In genomic region chr19:46847528-46847927, GRCh38 we compare ENCODE assay signal across 24 cellular contexts. TPM values are rescaled to one million over a fixed set of nuclear protein-coding genes. Genes with fewer than 3 reads are reported as not detected.
A peak's percentile ranks its signal among the peaks of the same experiment; 100 is the strongest.
DNase-seq lines count a peak whose midpoint lies in the region; ATAC-seq and TF ChIP-seq lines count a peak whose summit lies in the region.
"Had no signal": no experiment of that assay in that cellular context is flagged by ENCODE, and none has a peak within 500 bp of the region (broad histone marks: within the 10 kb centered on the region; RNA-seq: fewer than 3 reads in every experiment).

No MANE protein-coding gene starts in this region.

- H3K27me3 Mint-ChIP-seq in CD4-positive, CD25-positive, alpha-beta regulatory T cell = peaks cover 7% of the 10 kb centered on the region
- H3K27me3 Mint-ChIP-seq in HFFc6 (ENCODE audit: insufficient read depth) (peaks cover 7% of the 10 kb centered on the region), osteocyte (ENCODE audit: unreplicated experiment) (no peaks in the 10 kb centered on the region)
- H3K27me3 Mint-ChIP-seq in dendritic cell treated with granulocyte-macrophage colony-stimulating factor and Interleukin-4, amounts not matched to agents 40 ng/mL and 50 ng/mL, for 4 days = peaks cover under 1% of the 10 kb centered on the region
- H3K27me3 Mint-ChIP-seq: activated CD8-positive, alpha-beta memory T cell treated with anti-CD3 and anti-CD28 coated beads, Interleukin-2, amount 10 ng/mL, durations not matched to agents 7 days and 5 days; activated naive CD8-positive, alpha-beta T cell treated with anti-CD3 and anti-CD28 coated beads, Interleukin-2, amount 50 U/mL, for 24 hours; naive thymus-derived CD8-positive, alpha-beta T cell had no signal

- peaks cover 4 to 33% (median 21%) of the 10 kb centered on the region in 4 donors for H3K4me1 Mint-ChIP-seq in CD4-positive, CD25-positive, alpha-beta regulatory T cell
- H3K4me1 Mint-ChIP-seq in HFFc6 (ENCODE audit: low read depth) (peaks cover 46% of the 10 kb centered on the region), osteocyte (ENCODE audit: unreplicated experiment) (peaks cover 24% of the 10 kb centered on the region)
- H3K4me1 Mint-ChIP-seq in dendritic cell treated with granulocyte-macrophage colony-stimulating factor and Interleukin-4, amounts not matched to agents 40 ng/mL and 50 ng/mL, for 4 days (ENCODE audit: low read depth) = peaks cover 51% of the 10 kb centered on the region

- intact Hi-C loops in dendritic cell treated with granulocyte-macrophage colony-stimulating factor and Interleukin-4, amounts not matched to agents 40 ng/mL and 50 ng/mL, for 4 days (cut with micrococcal nuclease) = no loop called here

- peaks cover 14% of the 10 kb centered on the region for H3K36me3 ChIP-seq in CD4-positive, CD25-positive, alpha-beta regulatory T cell (ENCODE audit: control insufficient read depth, insufficient read depth, low read length)
- H3K36me3 ChIP-seq: colonic mucosa had no signal

- no peaks in the 10 kb centered on the region for H3K9me3 Mint-ChIP-seq in CD4-positive, CD25-positive, alpha-beta regulatory T cell
- H3K9me3 Mint-ChIP-seq in HFFc6 (no peaks in the 10 kb centered on the region), osteocyte (ENCODE audit: unreplicated experiment) (no peaks in the 10 kb centered on the region)
- no peaks in the 10 kb centered on the region for H3K9me3 Mint-ChIP-seq in dendritic cell treated with granulocyte-macrophage colony-stimulating factor and Interleukin-4, amounts not matched to agents 40 ng/mL and 50 ng/mL, for 4 days
- H3K9me3 Mint-ChIP-seq: activated CD4-positive, alpha-beta T cell treated with anti-CD3 and anti-CD28 coated beads, Interleukin-2, amount 10 ng/mL, durations not matched to agents 7 days and 5 days; activated naive CD8-positive, alpha-beta T cell treated with anti-CD3 and anti-CD28 coated beads, Interleukin-2, amount 50 U/mL, for 24 hours; CD8-positive, alpha-beta T cell; naive thymus-derived CD8-positive, alpha-beta T cell had no signal

- H3K36me3 Mint-ChIP-seq in CD4-positive, CD25-positive, alpha-beta regulatory T cell = peaks cover 20% of the 10 kb centered on the region
- peaks cover 33% of the 10 kb centered on the region for H3K36me3 Mint-ChIP-seq in HFFc6 (ENCODE audit: low read depth)
- H3K36me3 Mint-ChIP-seq in dendritic cell treated with granulocyte-macrophage colony-stimulating factor and Interleukin-4, amounts not matched to agents 40 ng/mL and 50 ng/mL, for 4 days (ENCODE audit: low read depth) = peaks cover 54% of the 10 kb centered on the region
- peaks cover 12% of the 10 kb centered on the region for H3K36me3 Mint-ChIP-seq in osteocyte (ENCODE audit: unreplicated experiment)

- no peaks in the 10 kb centered on the region for H3K9me3 ChIP-seq in CD4-positive, CD25-positive, alpha-beta regulatory T cell (ENCODE audit: control insufficient read depth in 2 of 2, low read length in 2 of 2)
- H3K9me3 ChIP-seq: colonic mucosa had no signal

- peak overlapping the region in 2 of 3 donors; percentile 60 to 92 for H3K27ac Mint-ChIP-seq in CD4-positive, CD25-positive, alpha-beta regulatory T cell
- peak overlapping the region; percentile 95 for H3K27ac Mint-ChIP-seq in HFFc6
- H3K27ac Mint-ChIP-seq in dendritic cell treated with granulocyte-macrophage colony-stimulating factor and Interleukin-4, amounts not matched to agents 40 ng/mL and 50 ng/mL, for 4 days = peak overlapping the region; percentile 78
- H3K27ac Mint-ChIP-seq in osteocyte (ENCODE audit: unreplicated experiment) = peak overlapping the region; percentile 99
- H3K27ac Mint-ChIP-seq: activated CD4-positive, alpha-beta T cell treated with anti-CD3 and anti-CD28 coated beads, Interleukin-2, amount 10 ng/mL, durations not matched to agents 7 days and 5 days; activated CD8-positive, alpha-beta memory T cell treated with anti-CD3 and anti-CD28 coated beads, Interleukin-2, amount 10 ng/mL, durations not matched to agents 7 days and 5 days; activated naive CD8-positive, alpha-beta T cell treated with anti-CD3 and anti-CD28 coated beads, Interleukin-2, amount 50 U/mL, for 24 hours; CD8-positive, alpha-beta T cell had no signal

- TF ChIP-seq CTCF in HFFc6 (IDR thresholded peaks at IDR 0.05) (no peak), osteocyte (IDR thresholded peaks at IDR 0.05) (no peak)

- ATAC-seq in CD4-positive, CD25-positive, alpha-beta regulatory T cell (ENCODE audit: low read depth in 2 of 2) = no peak
- no peak for ATAC-seq in HG03135 (IDR thresholded peaks at IDR 0.05; ENCODE audit: unreplicated experiment)
- ATAC-seq in HG02852 (IDR thresholded peaks at IDR 0.05; ENCODE audit: unreplicated experiment) = no peak
- ATAC-seq: activated CD8-positive, alpha-beta memory T cell treated with anti-CD3 and anti-CD28 coated beads, Interleukin-2, amount 10 ng/mL, durations not matched to agents 7 days and 5 days; activated naive CD8-positive, alpha-beta T cell treated with anti-CD3 and anti-CD28 coated beads, Interleukin-2, amount 50 U/mL, for 24 hours; CD8-positive, alpha-beta T cell; naive thymus-derived CD8-positive, alpha-beta T cell had no signal

- no peak overlapping the region for H3K4me3 ChIP-seq in CD4-positive, CD25-positive, alpha-beta regulatory T cell (ENCODE audit: low read depth, low read length)
- H3K4me3 ChIP-seq: colonic mucosa had no signal

- no peaks in the 10 kb centered on the region for H3K27me3 ChIP-seq in CD4-positive, CD25-positive, alpha-beta regulatory T cell (ENCODE audit: control insufficient read depth, insufficient read depth, low read length)
- H3K27me3 ChIP-seq: brain microvascular endothelial cell, colonic mucosa had no signal

- H3K4me1 ChIP-seq in CD4-positive, CD25-positive, alpha-beta regulatory T cell (ENCODE audit: control insufficient read depth, insufficient read depth, low read length, poor library complexity, severe bottlenecking) = peaks cover 13% of the 10 kb centered on the region

- no peak for DNase-seq in CD4-positive, CD25-positive, alpha-beta regulatory T cell
- DNase-seq in HFFc6 (no peak), osteocyte (ENCODE audit: extremely low spot score, unreplicated experiment) (no peak), superior temporal gyrus (ENCODE audit: extremely low spot score) (no peak), NCI-H345 treated with DMSO at 0.1 percent for 48 hours (lab: John Stamatoyannopoulos, UW; ENCODE audit: unreplicated experiment) (no peak)
- DNase-seq: activated CD4-positive, alpha-beta T cell treated with anti-CD3 and anti-CD28 coated beads, Interleukin-2, amount 10 ng/mL, durations not matched to agents 7 days and 5 days; activated CD8-positive, alpha-beta memory T cell treated with anti-CD3 and anti-CD28 coated beads, Interleukin-2, amount 10 ng/mL, durations not matched to agents 7 days and 5 days; activated naive CD8-positive, alpha-beta T cell treated with anti-CD3 and anti-CD28 coated beads, Interleukin-2, amount 50 U/mL, for 24 hours; brain microvascular endothelial cell; CD8-positive, alpha-beta T cell; colonic mucosa; GF-D8; Kasumi-1; naive thymus-derived CD8-positive, alpha-beta T cell; NCI-H1048; NCI-H1930; NCI-H2227 treated with DMSO at 0.1 percent for 48 hours; NCI-H82; SHP77; stimulated activated CD4-positive, alpha-beta T cell treated with anti-CD3 and anti-CD28 coated beads, Interleukin-1b, Interleukin-23, amount 100 ng/mL, for 48 hours; stimulated activated naive CD4-positive, alpha-beta T cell had no signal

- no peak overlapping the region for H3K27ac ChIP-seq in CD4-positive, CD25-positive, alpha-beta regulatory T cell (ENCODE audit: insufficient read depth, low read length, poor library complexity, severe bottlenecking)
- H3K27ac ChIP-seq: colonic mucosa had no signal

- peak overlapping the region in 2 of 4 donors; percentile 48 to 70 for H3K4me3 Mint-ChIP-seq in CD4-positive, CD25-positive, alpha-beta regulatory T cell
- H3K4me3 Mint-ChIP-seq in HFFc6 (peak overlapping the region; percentile 2; the same call in 1 of the 2 replicates), osteocyte (ENCODE audit: unreplicated experiment) (peak overlapping the region; percentile 46)
- H3K4me3 Mint-ChIP-seq in dendritic cell treated with granulocyte-macrophage colony-stimulating factor and Interleukin-4, amounts not matched to agents 40 ng/mL and 50 ng/mL, for 4 days = peak overlapping the region; percentile 0
- H3K4me3 Mint-ChIP-seq: activated CD4-positive, alpha-beta T cell treated with anti-CD3 and anti-CD28 coated beads, Interleukin-2, amount 10 ng/mL, durations not matched to agents 7 days and 5 days; activated CD8-positive, alpha-beta memory T cell treated with anti-CD3 and anti-CD28 coated beads, Interleukin-2, amount 10 ng/mL, durations not matched to agents 7 days and 5 days; activated naive CD8-positive, alpha-beta T cell treated with anti-CD3 and anti-CD28 coated beads, Interleukin-2, amount 50 U/mL, for 24 hours; CD8-positive, alpha-beta T cell had no signal

RNA-seq across cellular contexts. Expression of gene AP2S1, which starts 3.1 kb away (rescaled TPM):
- 41.5 TPM for total RNA-seq in CD4-positive, CD25-positive, alpha-beta regulatory T cell
- polyA plus RNA-seq in CD4-positive, CD25-positive, alpha-beta regulatory T cell = 10 to 100 TPM; 61.3 to 90.1 (median 75.3) TPM
- total RNA-seq in HFFc6 (2021; fragmentation: NEBNext Ultra II Directional; extraction: Animal tissue kit (Norgen Biotek cat#: 25700)) = 100 to 1,000 TPM; 416 to 479 (median 463) TPM
- total RNA-seq in osteocyte = 226 and 229 TPM in 2 replicates

RNA-seq across cellular contexts. Expression of gene ARHGAP35, which starts 13.3 kb away (rescaled TPM):
- total RNA-seq in CD4-positive, CD25-positive, alpha-beta regulatory T cell = 47.7 TPM
- 1 to 10 TPM; 3.4 to 4.7 (median 4.2) TPM for polyA plus RNA-seq in CD4-positive, CD25-positive, alpha-beta regulatory T cell
- 10 to 100 TPM; 51.9 to 69.8 (median 63.4) TPM for total RNA-seq in HFFc6 (2021; fragmentation: NEBNext Ultra II Directional; extraction: Animal tissue kit (Norgen Biotek cat#: 25700))
- total RNA-seq in osteocyte = 107 and 113 TPM in 2 replicates

RNA-seq across cellular contexts. Expression of gene SLC1A5, which starts 59.1 kb away (rescaled TPM):
- 23.9 TPM for total RNA-seq in CD4-positive, CD25-positive, alpha-beta regulatory T cell
- polyA plus RNA-seq in CD4-positive, CD25-positive, alpha-beta regulatory T cell = 10 to 100 TPM; 23.6 to 28.8 (median 27.2) TPM
- total RNA-seq in HFFc6 (2021; fragmentation: NEBNext Ultra II Directional; extraction: Animal tissue kit (Norgen Biotek cat#: 25700)) = 100 to 1,000 TPM; 263 to 310 (median 281) TPM
- total RNA-seq in osteocyte = 313 and 354 TPM in 2 replicates

Comparison
In these comparisons a context has a peak if more than half of its experiments do, and no peak if none do; other contexts are left out.
1. RNA of gene SLC1A5, which starts 59.1 kb away (total RNA-seq): 313 to 354 TPM in osteocyte and 263 to 310 TPM in HFFc6; 23.9 TPM in CD4-positive, CD25-positive, alpha-beta regulatory T cell (single experiment); every median in the first group is over 10 times any median in the second.
2. Peak in every context shown above with its lines, with median percentiles within 50 percentile points of each other: H3K27ac Mint-ChIP-seq.